Comparison of ENCODE assay signal across 1 cellular context in genomic region chr11:32400670-32401369, GRCh38.
TF ChIP-seq lines count a peak whose summit lies in the region.

No MANE protein-coding gene starts in this region.

TF ChIP-seq in H1, 55 proteins besides CTCF, POLR2A, EP300 and RAD21 (continued from another document):
- TF ChIP-seq SP1 (IDR thresholded peaks at IDR 0.05; ENCODE audit: low read depth, low read length): no peak
- TF ChIP-seq E2F6 (IDR thresholded peaks at IDR 0.05): no peak
- TF ChIP-seq BCL11A (IDR thresholded peaks at IDR 0.05; ENCODE audit: low read depth in 2 of 2, low read length in 2 of 2): no peak
- TF ChIP-seq KDM1A (IDR thresholded peaks at IDR 0.05; ENCODE audit: borderline replicate concordance, low read length): no peak
- no peak for TF ChIP-seq HDAC6 (IDR thresholded peaks at IDR 0.05; ENCODE audit: low read depth, low read length)
- TF ChIP-seq MAFK (IDR thresholded peaks at IDR 0.05; ENCODE audit: low read depth, low read length): no peak
- TF ChIP-seq ASH2L (IDR thresholded peaks at IDR 0.05; ENCODE audit: low read length): no peak
- TF ChIP-seq NRF1 (IDR thresholded peaks at IDR 0.05; ENCODE audit: low read depth, low read length): no peak
- no peak for TF ChIP-seq TBP (IDR thresholded peaks at IDR 0.05; ENCODE audit: low read depth, low read length)
